Comparison of ENCODE assay signal across 11 cellular contexts in genomic region chr15:25543156-25543555, GRCh38.
DNase-seq lines count a peak whose midpoint lies in the region; ATAC-seq and TF ChIP-seq lines count a peak whose summit lies in the region.
"Had no signal": no experiment of that assay in that cellular context is flagged by ENCODE, and none has a peak within 500 bp of the region (broad histone marks: within the 10 kb centered on the region; RNA-seq: fewer than 3 reads in every experiment).

No MANE protein-coding gene starts in this region.

- H3K4me3 ChIP-seq in MG63 (no peak overlapping the region), kidney epithelial cell (ENCODE audit: low read depth, low read length) (no peak overlapping the region)
- H3K4me3 ChIP-seq: GM12878 had no signal

- H3K27ac Mint-ChIP-seq in type B pancreatic cell = no peak overlapping the region

- H3K4me1 Mint-ChIP-seq in type B pancreatic cell (ENCODE audit: unreplicated experiment) = no peaks in the 10 kb centered on the region

- H3K27me3 ChIP-seq in MG63 = no peaks in the 10 kb centered on the region
- no peaks in the 10 kb centered on the region for H3K27me3 ChIP-seq in kidney epithelial cell (ENCODE audit: control insufficient read depth, insufficient read depth, low read length)

- H3K9me3 Mint-ChIP-seq in type B pancreatic cell = no peaks in the 10 kb centered on the region

- TF ChIP-seq CTCF in kidney epithelial cell (IDR thresholded peaks at IDR 0.05; ENCODE audit: insufficient read depth, low read length, poor library complexity, severe bottlenecking) (no peak), type B pancreatic cell (conservative IDR thresholded peaks at IDR 0.05) (no peak)

- ATAC-seq in HG02588 (IDR thresholded peaks at IDR 0.05; ENCODE audit: unreplicated experiment) = no peak
- ATAC-seq: GM12878 had no signal

- H3K36me3 ChIP-seq in MG63 (no peaks in the 10 kb centered on the region), kidney epithelial cell (ENCODE audit: control insufficient read depth, insufficient read depth, low read length) (no peaks in the 10 kb centered on the region)

- H3K4me3 Mint-ChIP-seq in type B pancreatic cell = no peak overlapping the region

- no peaks in the 10 kb centered on the region for H3K9me3 ChIP-seq in MG63

- H3K27ac ChIP-seq in caudate nucleus (ENCODE audit: low read depth, low read length) = peak overlapping the region; percentile 70

- no peaks in the 10 kb centered on the region for H3K27me3 Mint-ChIP-seq in type B pancreatic cell

- no peaks in the 10 kb centered on the region for H3K36me3 Mint-ChIP-seq in type B pancreatic cell

- DNase-seq in MG63 = peak; percentile 47
- peak in 34 of 61 donors; percentile 7 to 89 (median 40) for DNase-seq in caudate nucleus (lab: John Stamatoyannopoulos, UW)
- peak; percentile 5 for DNase-seq in kidney epithelial cell (ENCODE audit: low read depth)
- DNase-seq in superior temporal gyrus (ENCODE audit: extremely low spot score) = peak; percentile 90
- DNase-seq in NCI-H2171 treated with DMSO at 0.1 percent for 48 hours (lab: John Stamatoyannopoulos, UW) = no peak
- no peak for DNase-seq in COLO668 (lab: John Stamatoyannopoulos, UW; ENCODE audit: unreplicated experiment)
- no peak for DNase-seq in type B pancreatic cell (ENCODE audit: extremely low spot score, unreplicated experiment)
- DNase-seq: stimulated activated CD4-positive, alpha-beta T cell treated with anti-CD3 and anti-CD28 coated beads, Interleukin-4, amount 100 ng/mL, for 1 hour; T1000 had no signal

Comparison
In these comparisons a context has a peak if more than half of its experiments do, and no peak if none do; other contexts are left out.
1. DNase-seq: peak in MG63 (single experiment), caudate nucleus (34 of 61), kidney epithelial cell (single experiment) and superior temporal gyrus (single experiment); none in NCI-H2171 treated with DMSO at 0.1 percent for 48 hours (single experiment), COLO668 (single experiment) and type B pancreatic cell (single experiment).